ENCODE assay signal across 20 cellular contexts in the genomic region with DNA sequence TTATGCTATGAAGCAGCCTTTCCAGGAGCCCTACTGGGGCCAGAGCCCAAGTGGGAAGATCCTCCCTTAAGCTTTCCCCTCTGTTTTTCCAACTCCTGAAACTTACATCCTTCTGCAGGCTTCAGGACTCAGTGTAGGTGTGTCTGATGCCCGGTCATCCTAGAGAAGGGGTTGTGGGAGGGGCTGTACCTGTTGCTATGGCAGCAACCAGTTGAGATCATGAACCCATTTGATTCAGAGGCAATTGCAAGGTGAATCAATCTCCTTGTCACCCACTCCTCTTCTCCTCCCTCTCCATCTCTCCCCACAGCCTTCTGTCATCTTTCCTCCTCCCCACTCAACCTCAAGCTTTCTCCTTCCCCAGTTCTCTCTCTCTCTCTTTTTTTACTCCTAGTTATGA.
DNase-seq lines count a peak whose midpoint lies in the region; ATAC-seq and TF ChIP-seq lines count a peak whose summit lies in the region.
"Had no signal": no experiment of that assay in that cellular context is flagged by ENCODE, and none has a peak within 500 bp of the region (broad histone marks: within the 10 kb centered on the region; RNA-seq: fewer than 3 reads in every experiment).

No MANE protein-coding gene starts in this region.

- no peaks in the 10 kb centered on the region for H3K36me3 ChIP-seq in HEK293 (ENCODE audit: control insufficient read depth in 2 of 2, insufficient read depth in 1 of 2, low read length in 2 of 2)

- no peak overlapping the region for H3K27ac ChIP-seq in HEK293 (ENCODE audit: extremely low read depth, low read depth, low read length)
- H3K27ac ChIP-seq: 22Rv1, A549, C4-2B had no signal

- no peak overlapping the region for H3K4me3 Mint-ChIP-seq in osteocyte (ENCODE audit: unreplicated experiment)
- H3K4me3 Mint-ChIP-seq: CD4-positive, alpha-beta T cell; IgD-negative memory B cell had no signal

- no peak overlapping the region for H3K4me3 ChIP-seq in HEK293 (ENCODE audit: low read depth, low read length)
- H3K4me3 ChIP-seq: A549 had no signal

- POLR2A ChIA-PET in HEK293 (lab: Yijun Ruan, JAX): no interaction called here

- no peaks in the 10 kb centered on the region for H3K36me3 Mint-ChIP-seq in osteocyte (ENCODE audit: unreplicated experiment)
- H3K36me3 Mint-ChIP-seq: IgD-negative memory B cell had no signal

- CTCF ChIA-PET in HEK293 (lab: Yijun Ruan, JAX): no interaction called here

- H3K9me3 Mint-ChIP-seq in osteocyte (ENCODE audit: unreplicated experiment): no peaks in the 10 kb centered on the region
- H3K9me3 Mint-ChIP-seq: CD4-positive, alpha-beta T cell had no signal

- H3K27me3 Mint-ChIP-seq in osteocyte (ENCODE audit: unreplicated experiment): no peaks in the 10 kb centered on the region
- H3K27me3 Mint-ChIP-seq: IgD-negative memory B cell had no signal

- ATAC-seq in GM18867 (IDR thresholded peaks at IDR 0.05; ENCODE audit: unreplicated experiment): no peak
- ATAC-seq: A549, HCT116, HepG2 had no signal

- H3K9me3 ChIP-seq in HEK293 (ENCODE audit: control insufficient read depth, insufficient read depth, low read depth, low read length): no peaks in the 10 kb centered on the region
- H3K9me3 ChIP-seq: A549, Caco-2 had no signal

- no peak for TF ChIP-seq CTCF in HEK293 (tag by site-specific recombination; IDR thresholded peaks at IDR 0.05)
- TF ChIP-seq CTCF in osteocyte (IDR thresholded peaks at IDR 0.05): no peak

- H3K27ac Mint-ChIP-seq in osteocyte (ENCODE audit: unreplicated experiment): no peak overlapping the region
- H3K27ac Mint-ChIP-seq: CD4-positive, alpha-beta T cell; IgD-negative memory B cell had no signal

- H3K4me1 Mint-ChIP-seq in osteocyte (ENCODE audit: unreplicated experiment): no peaks in the 10 kb centered on the region
- H3K4me1 Mint-ChIP-seq: IgD-negative memory B cell had no signal

- DNase-seq in DMS53 (lab: John Stamatoyannopoulos, UW) (peak; percentile 13), DMS53 treated with DMSO at 0.1 percent for 48 hours (lab: John Stamatoyannopoulos, UW; ENCODE audit: unreplicated experiment) (no peak), NCI-H2196 (lab: John Stamatoyannopoulos, UW; ENCODE audit: unreplicated experiment) (peak; percentile 8), NCI-H2196 treated with DMSO at 0.1 percent for 48 hours (lab: John Stamatoyannopoulos, UW; ENCODE audit: unreplicated experiment) (no peak), osteocyte (ENCODE audit: extremely low spot score, unreplicated experiment) (peak; percentile 49)
- DNase-seq: AML-193; Caco-2; CD4-positive, alpha-beta T cell; DMS79 treated with DMSO at 0.1 percent for 48 hours; GF-D8; GOT3; H7 had no signal

- no peaks in the 10 kb centered on the region for H3K4me1 ChIP-seq in HEK293 (ENCODE audit: control insufficient read depth, insufficient read depth, low read length)
- H3K4me1 ChIP-seq: A549, Caco-2 had no signal

TF ChIP-seq in HEK293, 187 proteins besides CTCF, POLR2A, EP300 and RAD21:
- TF ChIP-seq ZBTB20 (tag by site-specific recombination; IDR thresholded peaks at IDR 0.05) (no peak), ZEB2 (tag by site-specific recombination; IDR thresholded peaks at IDR 0.05) (no peak), ZNF626 (tag by site-specific recombination; IDR thresholded peaks at IDR 0.05) (no peak), SCRT2 (tag by site-specific recombination; IDR thresholded peaks at IDR 0.05) (peak; percentile 65), ZNF157 (tag by site-specific recombination; IDR thresholded peaks at IDR 0.05) (no peak)

Comparison
In these comparisons a context has a peak if more than half of its experiments do, and no peak if none do; other contexts are left out.
1. DNase-seq: peak in DMS53 (single experiment), NCI-H2196 (single experiment) and osteocyte (single experiment); none in DMS53 treated with DMSO at 0.1 percent for 48 hours (single experiment) and NCI-H2196 treated with DMSO at 0.1 percent for 48 hours (single experiment).